ENCODE assay signal across 8 cellular contexts in the genomic region with DNA sequence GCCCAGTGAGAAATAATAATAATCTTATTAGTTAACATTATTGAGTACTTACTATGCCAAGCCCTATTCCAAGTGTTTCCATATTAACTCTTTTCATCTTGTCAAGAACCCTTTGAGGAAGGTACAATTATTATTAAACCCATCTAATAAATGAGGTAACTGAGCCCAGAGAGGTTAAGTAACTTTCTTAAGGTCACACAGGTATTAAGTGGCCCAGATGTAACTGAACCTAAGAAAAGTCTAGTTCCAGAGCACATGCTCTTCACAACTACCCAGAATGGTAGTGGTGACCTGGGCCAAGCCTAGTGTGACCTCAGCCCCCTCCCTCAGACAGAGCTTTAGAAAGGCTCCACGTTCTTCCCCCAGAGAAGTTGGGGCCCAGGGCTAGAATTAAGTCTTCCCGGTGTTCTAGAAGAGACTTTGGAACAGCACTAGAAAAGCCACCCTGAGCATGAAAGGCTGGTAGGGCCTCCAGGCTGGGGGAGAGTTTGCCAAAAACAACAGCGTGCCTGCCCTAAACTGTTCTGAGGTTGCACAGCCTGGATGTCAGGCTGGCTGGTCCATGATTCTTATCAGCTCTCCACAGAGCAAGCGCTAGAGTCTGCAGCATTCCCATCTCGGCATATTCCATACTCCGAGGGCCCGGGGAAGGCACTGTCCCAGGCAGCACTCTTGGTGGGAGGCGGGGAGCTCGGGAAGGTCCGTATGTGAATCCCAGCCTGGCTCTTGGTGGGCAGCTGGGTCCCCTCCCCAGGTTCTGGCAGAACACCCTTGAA. TPM values are rescaled to one million over a fixed set of nuclear protein-coding genes. Genes with fewer than 3 reads are reported as not detected.
DNase-seq lines count a peak whose midpoint lies in the region; ATAC-seq and TF ChIP-seq lines count a peak whose summit lies in the region.

No MANE protein-coding gene starts in this region.

- CTCF ChIA-PET in activated naive CD4-positive, alpha-beta T cell treated with anti-CD3 and anti-CD28 coated beads, Interleukin-2, amount 10 ng/mL, durations not matched to agents 7 days and 5 days (lab: Charles Lee), result interaction anchor here (0.7 to 2.3 kb wide), 7 partner anchors 9 to 55 kb away, joined by 3 to 11 read pairs (median 4); no protein-coding TSS in a partner anchor

- H3K4me3 ChIP-seq in Peyer's patch (no peak overlapping the region), fibroblast of pulmonary artery (replicated peaks; ENCODE audit: low read depth, low read length) (no peak overlapping the region), skeletal muscle satellite cell (ENCODE audit: low read length) (peak overlapping the region; percentile 16)

- no peaks in the 10 kb centered on the region for H3K36me3 Mint-ChIP-seq in stimulated activated effector memory CD8-positive, alpha-beta T cell treated with anti-CD3 and anti-CD28 coated beads, Interleukin-12 subunit alpha, Interleukin-12 subunit beta, amount 100 ng/mL, for 72 hours
- peaks cover 3% of the 10 kb centered on the region for H3K36me3 Mint-ChIP-seq in activated naive CD4-positive, alpha-beta T cell treated with anti-CD3 and anti-CD28 coated beads, Interleukin-2, amount 10 ng/mL, durations not matched to agents 7 days and 5 days

- DNase-seq in G401 (ENCODE audit: low spot score) (peak; percentile 51), Peyer's patch (no peak), fibroblast of pulmonary artery (ENCODE audit: low read depth) (peak; percentile 65), cerebellar nuclear complex (lab: John Stamatoyannopoulos, UW) (no peak)
- DNase-seq in stimulated activated effector memory CD8-positive, alpha-beta T cell treated with anti-CD3 and anti-CD28 coated beads, Interleukin-12 subunit alpha, Interleukin-12 subunit beta, amount 100 ng/mL, for 72 hours (ENCODE audit: low spot score in 2 of 2), result no peak
- no peak for DNase-seq in activated naive CD4-positive, alpha-beta T cell treated with anti-CD3 and anti-CD28 coated beads, Interleukin-2, amount 10 ng/mL, durations not matched to agents 7 days and 5 days
- DNase-seq in activated effector memory CD4-positive, alpha-beta T cell treated with anti-CD3 and anti-CD28 coated beads, Interleukin-2, amount 50 U/mL, for 16 hours, result no peak

- H3K9ac ChIP-seq in skeletal muscle satellite cell (ENCODE audit: low read depth, low read length), result peak overlapping the region; percentile 21

- no peak overlapping the region for H3K27ac Mint-ChIP-seq in stimulated activated effector memory CD8-positive, alpha-beta T cell treated with anti-CD3 and anti-CD28 coated beads, Interleukin-12 subunit alpha, Interleukin-12 subunit beta, amount 100 ng/mL, for 72 hours
- no peak overlapping the region for H3K27ac Mint-ChIP-seq in activated naive CD4-positive, alpha-beta T cell treated with anti-CD3 and anti-CD28 coated beads, Interleukin-2, amount 10 ng/mL, durations not matched to agents 7 days and 5 days

- ATAC-seq in stimulated activated effector memory CD8-positive, alpha-beta T cell treated with anti-CD3 and anti-CD28 coated beads, Interleukin-12 subunit alpha, Interleukin-12 subunit beta, amount 100 ng/mL, for 72 hours, result no peak

- H3K27ac ChIP-seq in Peyer's patch, result peak overlapping the region; percentile 64 to 87 (median 74)

- no peaks in the 10 kb centered on the region for H3K9me3 ChIP-seq in Peyer's patch
- H3K9me3 ChIP-seq in skeletal muscle satellite cell (replicated peaks; ENCODE audit: low read length), result no peaks in the 10 kb centered on the region

- in situ Hi-C loops in G401 (cut with HindIII; ENCODE audit: low sequenced_read_pairs), result no loop called here

- H3K36me3 ChIP-seq in Peyer's patch (no peaks in the 10 kb centered on the region), skeletal muscle satellite cell (ENCODE audit: insufficient read depth, low read length) (no peaks in the 10 kb centered on the region)

- H3K27me3 ChIP-seq in Peyer's patch (no peaks in the 10 kb centered on the region), skeletal muscle satellite cell (ENCODE audit: control insufficient read depth, insufficient read depth, low read length) (peaks cover 2% of the 10 kb centered on the region)

- TF ChIP-seq POLR2A in Peyer's patch (IDR thresholded peaks at IDR 0.05), result no peak

- H3K4me1 ChIP-seq in Peyer's patch, result peaks cover 0 to 45% (median 14%) of the 10 kb centered on the region in 4 donors
- peaks cover 32% of the 10 kb centered on the region for H3K4me1 ChIP-seq in skeletal muscle satellite cell (ENCODE audit: control insufficient read depth, insufficient read depth, low read length)

- peaks cover 7% of the 10 kb centered on the region for H3K4me1 Mint-ChIP-seq in stimulated activated effector memory CD8-positive, alpha-beta T cell treated with anti-CD3 and anti-CD28 coated beads, Interleukin-12 subunit alpha, Interleukin-12 subunit beta, amount 100 ng/mL, for 72 hours
- H3K4me1 Mint-ChIP-seq in activated naive CD4-positive, alpha-beta T cell treated with anti-CD3 and anti-CD28 coated beads, Interleukin-2, amount 10 ng/mL, durations not matched to agents 7 days and 5 days, result peaks cover 20% of the 10 kb centered on the region

- H3K9me3 Mint-ChIP-seq in stimulated activated effector memory CD8-positive, alpha-beta T cell treated with anti-CD3 and anti-CD28 coated beads, Interleukin-12 subunit alpha, Interleukin-12 subunit beta, amount 100 ng/mL, for 72 hours, result no peaks in the 10 kb centered on the region
- peaks cover 4% of the 10 kb centered on the region for H3K9me3 Mint-ChIP-seq in activated naive CD4-positive, alpha-beta T cell treated with anti-CD3 and anti-CD28 coated beads, Interleukin-2, amount 10 ng/mL, durations not matched to agents 7 days and 5 days

- H3K27me3 Mint-ChIP-seq in activated naive CD4-positive, alpha-beta T cell treated with anti-CD3 and anti-CD28 coated beads, Interleukin-2, amount 10 ng/mL, durations not matched to agents 7 days and 5 days, result peaks cover 25% of the 10 kb centered on the region

- H3K4me3 Mint-ChIP-seq in stimulated activated effector memory CD8-positive, alpha-beta T cell treated with anti-CD3 and anti-CD28 coated beads, Interleukin-12 subunit alpha, Interleukin-12 subunit beta, amount 100 ng/mL, for 72 hours, result no peak overlapping the region
- H3K4me3 Mint-ChIP-seq in activated naive CD4-positive, alpha-beta T cell treated with anti-CD3 and anti-CD28 coated beads, Interleukin-2, amount 10 ng/mL, durations not matched to agents 7 days and 5 days, result no peak overlapping the region

- peak overlapping the region; percentile 70 for H3K4me2 ChIP-seq in skeletal muscle satellite cell (ENCODE audit: low read length)

- TF ChIP-seq CTCF in Peyer's patch (IDR thresholded peaks at IDR 0.05) (no peak), fibroblast of pulmonary artery (IDR thresholded peaks at IDR 0.05; ENCODE audit: low read length, missing control alignments) (no peak)

RNA-seq across cellular contexts. Expression of gene CTDSP2, which starts 41.3 kb away (rescaled TPM):
- 64.1 and 78.6 TPM in 2 replicates for total RNA-seq in G401 (2014; rRNA removed; shearing (Covaris generic))
- 100 to 1,000 TPM in 3 of 4 donors, 10 to 100 TPM in 1; 87.5 to 196 (median 128) TPM for total RNA-seq in Peyer's patch
- 38.8 and 41.3 TPM in 2 replicates for total RNA-seq in skeletal muscle satellite cell (2012; rRNA removed)

RNA-seq across cellular contexts. Expression of gene ATP23, which starts 53.5 kb away (rescaled TPM):
- 16.9 and 35.0 TPM in 2 replicates for total RNA-seq in G401 (2014; rRNA removed; shearing (Covaris generic))
- 10 to 100 TPM in 2 of 4 donors, 1 to 10 TPM in 1, not detected in 1; 5.9 to 29.2 (median 12.5) TPM for total RNA-seq in Peyer's patch
- 6.1 and 7.4 TPM in 2 replicates for total RNA-seq in skeletal muscle satellite cell (2012; rRNA removed)

Comparison
In these comparisons a context has a peak if more than half of its experiments do, and no peak if none do; other contexts are left out.
1. DNase-seq: peak in G401 (single experiment) and fibroblast of pulmonary artery (single experiment); none in Peyer's patch (0 of 3), cerebellar nuclear complex (0 of 2), stimulated activated effector memory CD8-positive, alpha-beta T cell treated with anti-CD3 and anti-CD28 coated beads, Interleukin-12 subunit alpha, Interleukin-12 subunit beta, amount 100 ng/mL, for 72 hours (0 of 2), activated naive CD4-positive, alpha-beta T cell treated with anti-CD3 and anti-CD28 coated beads, Interleukin-2, amount 10 ng/mL, durations not matched to agents 7 days and 5 days (single experiment) and activated effector memory CD4-positive, alpha-beta T cell treated with anti-CD3 and anti-CD28 coated beads, Interleukin-2, amount 50 U/mL, for 16 hours (single experiment).